In the genomic region with DNA sequence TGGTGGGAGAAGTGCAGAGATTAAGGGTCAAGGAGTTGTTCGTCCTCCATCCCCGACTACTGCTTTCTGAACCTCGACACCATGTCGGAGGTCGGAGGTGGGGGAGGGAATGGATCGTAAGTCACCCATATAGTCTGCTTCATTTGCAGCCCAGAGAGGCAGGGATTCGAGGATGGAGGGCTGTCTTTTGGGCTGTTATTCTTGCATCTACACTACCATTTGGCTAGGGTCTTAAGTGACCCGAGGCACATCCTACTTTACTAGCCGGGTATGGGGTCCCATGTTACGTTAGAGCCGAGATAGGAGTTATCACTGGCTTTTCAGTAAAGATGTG, we compare ENCODE assay signal across 8 cellular contexts. TPM values are rescaled to one million over a fixed set of nuclear protein-coding genes. Genes with fewer than 3 reads are reported as not detected.
A peak's percentile ranks its signal among the peaks of the same experiment; 100 is the strongest.
DNase-seq lines count a peak whose midpoint lies in the region; ATAC-seq and TF ChIP-seq lines count a peak whose summit lies in the region.

No MANE protein-coding gene starts in this region.

- H3K9me3 ChIP-seq in WERI-Rb-1 (ENCODE audit: severe bottlenecking) (no peaks in the 10 kb centered on the region), left ventricle myocardium inferior (replicated peaks) (no peaks in the 10 kb centered on the region), skeletal muscle tissue (ENCODE audit: control insufficient read depth in 3 of 3, low read length in 3 of 3) (no peaks in the 10 kb centered on the region)

- H3K4me1 Mint-ChIP-seq in GM23338, result peaks cover 24% of the 10 kb centered on the region

- peaks cover 15% of the 10 kb centered on the region for H3K27me3 Mint-ChIP-seq in GM23338 (ENCODE audit: insufficient read depth, low read depth, poor library complexity)

- peak overlapping the region; percentile 93 for H2AFZ ChIP-seq in GM23338

- H4K20me1 ChIP-seq in GM23338 (replicated peaks; ENCODE audit: insufficient read depth), result no peaks in the 10 kb centered on the region

- DNase-seq in GM23338 (ENCODE audit: low spot score) (no peak), WERI-Rb-1 (no peak), left ventricle myocardium inferior (no peak), NCI-H524 (lab: John Stamatoyannopoulos, UW) (no peak), MV-4-11 (lab: John Stamatoyannopoulos, UW) (no peak)
- no peak for DNase-seq in stimulated activated CD4-positive, alpha-beta T cell treated with anti-CD3 and anti-CD28 coated beads, Interleukin-2, amount 100 ng/mL, for 24 hours

- H3K27me3 ChIP-seq in GM23338 (ENCODE audit: insufficient read depth) (no peaks in the 10 kb centered on the region), WERI-Rb-1 (ENCODE audit: insufficient read depth, low read depth, severe bottlenecking) (no peaks in the 10 kb centered on the region), left ventricle myocardium inferior (ENCODE audit: low read depth) (no peaks in the 10 kb centered on the region), skeletal muscle tissue (ENCODE audit: control insufficient read depth in 3 of 3, insufficient read depth in 3 of 3, low read length in 3 of 3) (no peaks in the 10 kb centered on the region)

- ATAC-seq in GM23338, result no peak
- no peak for ATAC-seq in GM21529 (IDR thresholded peaks at IDR 0.05; ENCODE audit: unreplicated experiment)

- H3K36me3 ChIP-seq in GM23338 (ENCODE audit: insufficient read depth) (no peaks in the 10 kb centered on the region; the same call in none of the 2 replicates), WERI-Rb-1 (peaks cover 63% of the 10 kb centered on the region), left ventricle myocardium inferior (peaks cover 46% of the 10 kb centered on the region), skeletal muscle tissue (ENCODE audit: control insufficient read depth in 3 of 3, insufficient read depth in 3 of 3, low read length in 3 of 3) (peaks cover 40 to 55% (median 46%) of the 10 kb centered on the region in 3 donors)

- peaks cover 45% of the 10 kb centered on the region for H3K36me3 Mint-ChIP-seq in GM23338 (ENCODE audit: low read depth)

- intact Hi-C loops in left ventricle myocardium inferior (cut with micrococcal nuclease), result no loop called here

- H3K79me2 ChIP-seq in GM23338 (replicated peaks; ENCODE audit: insufficient read depth), result peaks cover 10% of the 10 kb centered on the region; the same call in 1 of the 2 replicates

- H3K27ac ChIP-seq in GM23338 (ENCODE audit: low read depth), result peak overlapping the region; percentile 43
- H3K27ac ChIP-seq in WERI-Rb-1, result peak overlapping the region; percentile 91
- peak overlapping the region; percentile 95 for H3K27ac ChIP-seq in left ventricle myocardium inferior (replicated peaks)
- H3K27ac ChIP-seq in skeletal muscle tissue (ENCODE audit: low read depth, low read length), result peak overlapping the region; percentile 79

- peak overlapping the region; percentile 80 to 93 (median 91) for H3K9ac ChIP-seq in skeletal muscle tissue (ENCODE audit: low read depth in 1 of 3, low read length in 3 of 3)

- TF ChIP-seq CTCF in GM23338 (conservative IDR thresholded peaks at IDR 0.05; ENCODE audit: low read depth in 2 of 2), result no peak
- TF ChIP-seq CTCF in WERI-Rb-1 (IDR thresholded peaks at IDR 0.05; ENCODE audit: low read depth, low read length), result no peak
- no peak for TF ChIP-seq CTCF in left ventricle myocardium inferior (IDR thresholded peaks at IDR 0.05; ENCODE audit: borderline replicate concordance)

- peak overlapping the region; percentile 96 for H3K4me2 ChIP-seq in GM23338

- H3K4me3 ChIP-seq in GM23338 (peak overlapping the region; percentile 85), WERI-Rb-1 (ENCODE audit: low read depth, low read length) (peak overlapping the region; percentile 63), left ventricle myocardium inferior (peak overlapping the region; percentile 94), skeletal muscle tissue (ENCODE audit: low read length in 3 of 3) (peak overlapping the region; percentile 79 to 98 (median 97))

- H3K9me3 Mint-ChIP-seq in GM23338, result no peaks in the 10 kb centered on the region

- peak overlapping the region; percentile 76 for H3K27ac Mint-ChIP-seq in GM23338

- H3F3A ChIP-seq in GM23338 (replicated peaks; ENCODE audit: low read depth), result peaks cover 28% of the 10 kb centered on the region

- peak overlapping the region; percentile 84 for H3K4me3 Mint-ChIP-seq in GM23338

- H3K4me1 ChIP-seq in GM23338 (ENCODE audit: insufficient read depth) (peaks cover 9% of the 10 kb centered on the region; the same call in 1 of the 2 replicates), left ventricle myocardium inferior (peaks cover 45% of the 10 kb centered on the region), skeletal muscle tissue (ENCODE audit: control insufficient read depth in 3 of 3, insufficient read depth in 3 of 3, low read length in 3 of 3) (peaks cover 27 to 43% (median 29%) of the 10 kb centered on the region in 3 donors)

- no peaks in the 10 kb centered on the region for H3K9me2 ChIP-seq in GM23338 (ENCODE audit: insufficient read depth)

TF ChIP-seq in GM23338, 12 proteins besides CTCF, POLR2A, EP300 and RAD21:
- no peak for TF ChIP-seq CREB1 (CRISPR knock-in tag; IDR thresholded peaks at IDR 0.05; ENCODE audit: low read depth)
- no peak for TF ChIP-seq STAT1 (IDR thresholded peaks at IDR 0.05; ENCODE audit: unreplicated experiment)
- TF ChIP-seq, protein P1, sequence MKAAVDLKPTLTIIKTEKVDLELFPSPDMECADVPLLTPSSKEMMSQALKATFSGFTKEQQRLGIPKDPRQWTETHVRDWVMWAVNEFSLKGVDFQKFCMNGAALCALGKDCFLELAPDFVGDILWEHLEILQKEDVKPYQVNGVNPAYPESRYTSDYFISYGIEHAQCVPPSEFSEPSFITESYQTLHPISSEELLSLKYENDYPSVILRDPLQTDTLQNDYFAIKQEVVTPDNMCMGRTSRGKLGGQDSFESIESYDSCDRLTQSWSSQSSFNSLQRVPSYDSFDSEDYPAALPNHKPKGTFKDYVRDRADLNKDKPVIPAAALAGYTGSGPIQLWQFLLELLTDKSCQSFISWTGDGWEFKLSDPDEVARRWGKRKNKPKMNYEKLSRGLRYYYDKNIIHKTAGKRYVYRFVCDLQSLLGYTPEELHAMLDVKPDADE (IDR thresholded peaks at IDR 0.05), result no peak
- TF ChIP-seq, protein P2, sequence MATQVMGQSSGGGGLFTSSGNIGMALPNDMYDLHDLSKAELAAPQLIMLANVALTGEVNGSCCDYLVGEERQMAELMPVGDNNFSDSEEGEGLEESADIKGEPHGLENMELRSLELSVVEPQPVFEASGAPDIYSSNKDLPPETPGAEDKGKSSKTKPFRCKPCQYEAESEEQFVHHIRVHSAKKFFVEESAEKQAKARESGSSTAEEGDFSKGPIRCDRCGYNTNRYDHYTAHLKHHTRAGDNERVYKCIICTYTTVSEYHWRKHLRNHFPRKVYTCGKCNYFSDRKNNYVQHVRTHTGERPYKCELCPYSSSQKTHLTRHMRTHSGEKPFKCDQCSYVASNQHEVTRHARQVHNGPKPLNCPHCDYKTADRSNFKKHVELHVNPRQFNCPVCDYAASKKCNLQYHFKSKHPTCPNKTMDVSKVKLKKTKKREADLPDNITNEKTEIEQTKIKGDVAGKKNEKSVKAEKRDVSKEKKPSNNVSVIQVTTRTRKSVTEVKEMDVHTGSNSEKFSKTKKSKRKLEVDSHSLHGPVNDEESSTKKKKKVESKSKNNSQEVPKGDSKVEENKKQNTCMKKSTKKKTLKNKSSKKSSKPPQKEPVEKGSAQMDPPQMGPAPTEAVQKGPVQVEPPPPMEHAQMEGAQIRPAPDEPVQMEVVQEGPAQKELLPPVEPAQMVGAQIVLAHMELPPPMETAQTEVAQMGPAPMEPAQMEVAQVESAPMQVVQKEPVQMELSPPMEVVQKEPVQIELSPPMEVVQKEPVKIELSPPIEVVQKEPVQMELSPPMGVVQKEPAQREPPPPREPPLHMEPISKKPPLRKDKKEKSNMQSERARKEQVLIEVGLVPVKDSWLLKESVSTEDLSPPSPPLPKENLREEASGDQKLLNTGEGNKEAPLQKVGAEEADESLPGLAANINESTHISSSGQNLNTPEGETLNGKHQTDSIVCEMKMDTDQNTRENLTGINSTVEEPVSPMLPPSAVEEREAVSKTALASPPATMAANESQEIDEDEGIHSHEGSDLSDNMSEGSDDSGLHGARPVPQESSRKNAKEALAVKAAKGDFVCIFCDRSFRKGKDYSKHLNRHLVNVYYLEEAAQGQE (IDR thresholded peaks at IDR 0.05; ENCODE audit: unreplicated experiment), result no peak
- no peak for TF ChIP-seq NANOG (IDR thresholded peaks at IDR 0.05; ENCODE audit: borderline replicate concordance)
- TF ChIP-seq EZH2phosphoT487 (IDR thresholded peaks at IDR 0.05; ENCODE audit: unreplicated experiment), result no peak

RNA-seq across cellular contexts. Expression of a gene that starts 0.6 kb away (rescaled TPM):
- total RNA-seq in GM23338 (2014; rRNA removed; shearing (Covaris generic)), result 17.0 and 25.6 TPM in 2 replicates
- polyA plus RNA-seq in GM23338 (2016; fragmentation: Nextera tagmentation; extraction: Ambion mirVana), result 17.9 and 20.0 TPM in 2 replicates
- 20.0 TPM for total RNA-seq in left ventricle myocardium inferior
- 6.8 TPM for total RNA-seq in skeletal muscle tissue

RNA-seq across cellular contexts. Expression of a gene that starts 6.1 kb away (rescaled TPM):
- 41.4 and 57.5 TPM in 2 replicates for total RNA-seq in GM23338 (2014; rRNA removed; shearing (Covaris generic))
- polyA plus RNA-seq in GM23338 (2016; fragmentation: Nextera tagmentation; extraction: Ambion mirVana), result 74.5 and 77.0 TPM in 2 replicates
- total RNA-seq in left ventricle myocardium inferior (76.4 TPM), skeletal muscle tissue (133 TPM)

RNA-seq across cellular contexts. Expression of a gene that starts 6.3 kb away (rescaled TPM):
- 24.7 and 26.5 TPM in 2 replicates for total RNA-seq in GM23338 (2014; rRNA removed; shearing (Covaris generic))
- 39.6 and 46.2 TPM in 2 replicates for polyA plus RNA-seq in GM23338 (2016; fragmentation: Nextera tagmentation; extraction: Ambion mirVana)
- 15.2 TPM for total RNA-seq in left ventricle myocardium inferior
- total RNA-seq in skeletal muscle tissue, result 13.6 TPM

RNA-seq across cellular contexts. Expression of a gene that starts 17.4 kb away (rescaled TPM):
- 32.4 and 35.8 TPM in 2 replicates for total RNA-seq in GM23338 (2014; rRNA removed; shearing (Covaris generic))
- 23.3 and 24.2 TPM in 2 replicates for polyA plus RNA-seq in GM23338 (2016; fragmentation: Nextera tagmentation; extraction: Ambion mirVana)
- 23.2 TPM for total RNA-seq in left ventricle myocardium inferior
- total RNA-seq in skeletal muscle tissue, result 11.0 TPM

RNA-seq across cellular contexts. Expression of a gene that starts 27.4 kb away (rescaled TPM):
- 30.2 and 35.3 TPM in 2 replicates for total RNA-seq in GM23338 (2014; rRNA removed; shearing (Covaris generic))
- 20.7 and 22.8 TPM in 2 replicates for polyA plus RNA-seq in GM23338 (2016; fragmentation: Nextera tagmentation; extraction: Ambion mirVana)
- 25.2 TPM for total RNA-seq in left ventricle myocardium inferior
- 19.8 TPM for total RNA-seq in skeletal muscle tissue

Comparison
In these comparisons a context has a peak if more than half of its experiments do, and no peak if none do; other contexts are left out.
1. H3K27ac ChIP-seq: peak in every context shown above with its lines; median percentile 95 in left ventricle myocardium inferior; 91 in WERI-Rb-1; 79 in skeletal muscle tissue; 43 in GM23338.